10 cellular contexts compared by ENCODE assay signal in genomic region chr4:54566608-54567007, GRCh38.
DNase-seq lines count a peak whose midpoint lies in the region; ATAC-seq and TF ChIP-seq lines count a peak whose summit lies in the region.
"Had no signal": no experiment of that assay in that cellular context is flagged by ENCODE, and none has a peak within 500 bp of the region (broad histone marks: within the 10 kb centered on the region; RNA-seq: fewer than 3 reads in every experiment).

No MANE protein-coding gene starts in this region.

- POLR2A ChIA-PET in Caco-2 (lab: Charles Lee): no interaction called here
- POLR2A ChIA-PET in activated CD4-positive, alpha-beta T cell treated with anti-CD3 and anti-CD28 coated beads for 36 hours (lab: Charles Lee): no interaction called here

- H3K9me3 Mint-ChIP-seq in Caco-2 (ENCODE audit: unreplicated experiment): no peaks in the 10 kb centered on the region
- H3K9me3 Mint-ChIP-seq in activated CD4-positive, alpha-beta T cell treated with anti-CD3 and anti-CD28 coated beads for 36 hours (ENCODE audit: low read depth): no peaks in the 10 kb centered on the region
- H3K9me3 Mint-ChIP-seq in natural killer cell treated with Interleukin-12 subunit alpha and Interleukin-12 subunit beta and Interleukin-15 and Interleukin-18, amount 100 ng/mL, for 72 hours: no peaks in the 10 kb centered on the region
- H3K9me3 Mint-ChIP-seq: stimulated activated memory B cell treated with anti-CD40 and anti-IgM and Interleukin-4, amounts not matched to agents 10 μg/mL and 1 μg/mL and 100 μg/mL, for 72 hours had no signal

- peak overlapping the region; percentile 61 for H3K27ac Mint-ChIP-seq in T-helper 17 cell
- H3K27ac Mint-ChIP-seq in Caco-2 (ENCODE audit: unreplicated experiment): no peak overlapping the region
- H3K27ac Mint-ChIP-seq in activated CD4-positive, alpha-beta T cell treated with anti-CD3 and anti-CD28 coated beads for 36 hours: no peak overlapping the region
- H3K27ac Mint-ChIP-seq in natural killer cell treated with Interleukin-12 subunit alpha and Interleukin-12 subunit beta and Interleukin-15 and Interleukin-18, amount 100 ng/mL, for 72 hours: no peak overlapping the region
- H3K27ac Mint-ChIP-seq: stimulated activated memory B cell treated with anti-CD40 and anti-IgM and Interleukin-4, amounts not matched to agents 10 μg/mL and 1 μg/mL and 100 μg/mL, for 72 hours had no signal

- H3K27me3 ChIP-seq in KMS-11 (ENCODE audit: insufficient read depth, low read depth) (peaks cover 22% of the 10 kb centered on the region; the same call in 1 of the 2 replicates), Caco-2 (replicated peaks; ENCODE audit: control insufficient read depth, insufficient read depth, low read length) (no peaks in the 10 kb centered on the region)

- H3K27me3 Mint-ChIP-seq in T-helper 17 cell (peaks cover 7% of the 10 kb centered on the region), Caco-2 (ENCODE audit: insufficient read depth, unreplicated experiment) (no peaks in the 10 kb centered on the region)
- no peaks in the 10 kb centered on the region for H3K27me3 Mint-ChIP-seq in activated CD4-positive, alpha-beta T cell treated with anti-CD3 and anti-CD28 coated beads for 36 hours
- H3K27me3 Mint-ChIP-seq in natural killer cell treated with Interleukin-12 subunit alpha and Interleukin-12 subunit beta and Interleukin-15 and Interleukin-18, amount 100 ng/mL, for 72 hours: peaks cover 10 to 11% of the 10 kb centered on the region in 2 donors
- H3K27me3 Mint-ChIP-seq: stimulated activated memory B cell treated with anti-CD40 and anti-IgM and Interleukin-4, amounts not matched to agents 10 μg/mL and 1 μg/mL and 100 μg/mL, for 72 hours had no signal

- H3K4me3 ChIP-seq in KMS-11 (IDR thresholded peaks at IDR 0.05; ENCODE audit: insufficient read depth, low read depth, low read length): peak overlapping the region; percentile 67
- no peak overlapping the region for H3K4me3 ChIP-seq in Caco-2 (ENCODE audit: low read depth, low read length)

- H4K20me1 ChIP-seq in KMS-11 (ENCODE audit: insufficient read depth): no peaks in the 10 kb centered on the region; the same call in 1 of the 2 replicates

- H3K4me1 Mint-ChIP-seq in T-helper 17 cell: peaks cover 12% of the 10 kb centered on the region
- H3K4me1 Mint-ChIP-seq in Caco-2 (ENCODE audit: low read depth, unreplicated experiment): peaks cover 17% of the 10 kb centered on the region
- H3K4me1 Mint-ChIP-seq in activated CD4-positive, alpha-beta T cell treated with anti-CD3 and anti-CD28 coated beads for 36 hours: peaks cover 5% of the 10 kb centered on the region
- peaks cover 0 to 4% of the 10 kb centered on the region in 2 donors for H3K4me1 Mint-ChIP-seq in natural killer cell treated with Interleukin-12 subunit alpha and Interleukin-12 subunit beta and Interleukin-15 and Interleukin-18, amount 100 ng/mL, for 72 hours (ENCODE audit: low read depth in 2 of 2)

- H3K9me3 ChIP-seq in T-helper 17 cell (ENCODE audit: control insufficient read depth, low read length, poor library complexity, severe bottlenecking) (no peaks in the 10 kb centered on the region), Caco-2 (no peaks in the 10 kb centered on the region)

- no peak for DNase-seq in T-helper 17 cell
- no peak for DNase-seq in GF-D8 (lab: John Stamatoyannopoulos, UW)
- no peak for DNase-seq in Caco-2
- DNase-seq in activated CD4-positive, alpha-beta T cell treated with anti-CD3 and anti-CD28 coated beads for 36 hours: no peak
- DNase-seq in natural killer cell treated with Interleukin-12 subunit alpha and Interleukin-12 subunit beta and Interleukin-15 and Interleukin-18, amount 100 ng/mL, for 72 hours (ENCODE audit: low spot score): no peak
- DNase-seq: activated CD4-positive, CD25-positive, alpha-beta regulatory T cell had no signal

- H3K36me3 ChIP-seq in KMS-11 (ENCODE audit: insufficient read depth): no peaks in the 10 kb centered on the region
- H3K36me3 ChIP-seq in Caco-2 (ENCODE audit: control insufficient read depth, insufficient read depth, low read length): no peaks in the 10 kb centered on the region

- no peak overlapping the region for H3K27ac ChIP-seq in KMS-11

- H2AFZ ChIP-seq in KMS-11 (ENCODE audit: low read depth): no peak overlapping the region

- H3K4me2 ChIP-seq in KMS-11: peak overlapping the region; percentile 58

- H3K4me3 Mint-ChIP-seq in T-helper 17 cell (peak overlapping the region; percentile 21), Caco-2 (ENCODE audit: unreplicated experiment) (no peak overlapping the region)
- no peak overlapping the region for H3K4me3 Mint-ChIP-seq in activated CD4-positive, alpha-beta T cell treated with anti-CD3 and anti-CD28 coated beads for 36 hours
- H3K4me3 Mint-ChIP-seq in natural killer cell treated with Interleukin-12 subunit alpha and Interleukin-12 subunit beta and Interleukin-15 and Interleukin-18, amount 100 ng/mL, for 72 hours: no peak overlapping the region
- H3K4me3 Mint-ChIP-seq: stimulated activated memory B cell treated with anti-CD40 and anti-IgM and Interleukin-4, amounts not matched to agents 10 μg/mL and 1 μg/mL and 100 μg/mL, for 72 hours had no signal

- CTCF ChIA-PET in Caco-2 (lab: Charles Lee): no interaction called here
- CTCF ChIA-PET in activated CD4-positive, alpha-beta T cell treated with anti-CD3 and anti-CD28 coated beads for 36 hours (lab: Charles Lee): interaction anchor here (0.9 kb wide), 1 partner anchor 11 kb away, joined by 5 read pairs; no protein-coding TSS in a partner anchor

- no peaks in the 10 kb centered on the region for H3K79me2 ChIP-seq in KMS-11 (ENCODE audit: insufficient read depth, low read depth)

- H3K4me1 ChIP-seq in KMS-11 (ENCODE audit: low read depth, poor library complexity, severe bottlenecking): peaks cover 37% of the 10 kb centered on the region
- peaks cover 9% of the 10 kb centered on the region for H3K4me1 ChIP-seq in Caco-2

- intact Hi-C loops in Caco-2 (cut with micrococcal nuclease; ENCODE audit: unreplicated experiment): no loop called here
- intact Hi-C loops in activated CD4-positive, alpha-beta T cell treated with anti-CD3 and anti-CD28 coated beads for 36 hours (cut with DNase I, micrococcal nuclease): no loop called here

- TF ChIP-seq CTCF in KMS-11 (conservative IDR thresholded peaks at IDR 0.05; ENCODE audit: low read depth, low read length) (no peak), Caco-2 (IDR thresholded peaks at IDR 0.05; ENCODE audit: insufficient read depth in 1 of 2, low read depth in 1 of 2, low read length in 1 of 2, severe bottlenecking in 1 of 2, unreplicated experiment in 1 of 2) (no peak)

- no peak overlapping the region for H3K9ac ChIP-seq in KMS-11

- no peaks in the 10 kb centered on the region for H3K36me3 Mint-ChIP-seq in T-helper 17 cell (ENCODE audit: low read depth)
- no peaks in the 10 kb centered on the region for H3K36me3 Mint-ChIP-seq in Caco-2 (ENCODE audit: insufficient read depth, unreplicated experiment)
- no peaks in the 10 kb centered on the region for H3K36me3 Mint-ChIP-seq in activated CD4-positive, alpha-beta T cell treated with anti-CD3 and anti-CD28 coated beads for 36 hours (ENCODE audit: low read depth)
- no peaks in the 10 kb centered on the region for H3K36me3 Mint-ChIP-seq in natural killer cell treated with Interleukin-12 subunit alpha and Interleukin-12 subunit beta and Interleukin-15 and Interleukin-18, amount 100 ng/mL, for 72 hours
- H3K36me3 Mint-ChIP-seq: stimulated activated memory B cell treated with anti-CD40 and anti-IgM and Interleukin-4, amounts not matched to agents 10 μg/mL and 1 μg/mL and 100 μg/mL, for 72 hours had no signal

- BruUV-seq in Caco-2 (replicated peaks; lab: Mats Ljungman, UMichigan): no TSS peak

- ATAC-seq in GM18511 (IDR thresholded peaks at IDR 0.05; ENCODE audit: unreplicated experiment) (peak; percentile 86), GM21619 (IDR thresholded peaks at IDR 0.05; ENCODE audit: unreplicated experiment) (peak; percentile 83), T-helper 17 cell (no peak)
- no peak for ATAC-seq in activated CD4-positive, alpha-beta T cell treated with anti-CD3 and anti-CD28 coated beads for 36 hours
- no peak for ATAC-seq in natural killer cell treated with Interleukin-12 subunit alpha and Interleukin-12 subunit beta and Interleukin-15 and Interleukin-18, amount 100 ng/mL, for 72 hours
- ATAC-seq: stimulated activated memory B cell treated with anti-CD40 and anti-IgM and Interleukin-4, amounts not matched to agents 10 μg/mL and 1 μg/mL and 100 μg/mL, for 72 hours had no signal

Comparison
In these comparisons a context has a peak if more than half of its experiments do, and no peak if none do; other contexts are left out.
1. ATAC-seq: peak in GM18511 (single experiment) and GM21619 (single experiment); none in T-helper 17 cell (single experiment), activated CD4-positive, alpha-beta T cell treated with anti-CD3 and anti-CD28 coated beads for 36 hours (single experiment) and natural killer cell treated with Interleukin-12 subunit alpha and Interleukin-12 subunit beta and Interleukin-15 and Interleukin-18, amount 100 ng/mL, for 72 hours (0 of 2).